In the genomic region with DNA sequence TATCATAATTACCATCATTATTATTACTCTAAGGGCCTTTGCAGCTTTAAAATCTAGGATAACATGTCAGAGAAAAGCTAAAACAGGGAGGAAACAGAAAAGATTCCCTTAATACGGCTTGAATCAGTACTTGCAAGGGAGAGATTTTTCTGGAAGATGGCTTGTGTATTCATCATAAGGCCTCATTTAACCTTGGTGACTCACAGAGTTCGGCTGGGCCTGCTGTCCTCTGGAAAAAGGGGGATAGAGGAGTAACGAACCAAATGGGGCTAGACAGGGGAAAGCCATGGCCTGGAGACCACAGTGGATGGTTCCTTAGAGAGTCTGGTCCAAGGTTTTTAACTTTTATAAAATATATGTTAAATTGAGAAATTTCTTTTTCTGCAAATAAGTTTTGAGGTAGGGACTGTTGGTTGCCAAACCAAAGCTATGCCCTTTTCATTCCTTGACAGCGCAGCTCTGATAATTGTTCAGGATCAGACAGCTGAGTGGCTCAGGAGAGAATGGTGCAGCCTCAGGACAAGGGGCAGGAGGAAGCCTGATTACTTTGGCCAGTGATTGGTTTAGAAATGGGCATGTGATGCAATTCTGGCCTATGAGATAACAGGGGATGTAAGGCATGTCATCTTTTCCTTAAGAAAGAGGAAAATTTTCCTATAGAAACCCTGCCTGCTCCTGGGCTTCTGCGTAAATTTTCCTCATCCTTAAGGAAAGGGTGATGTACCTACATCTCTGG, we compare ENCODE assay signal across 12 cellular contexts. TPM values are rescaled to one million over a fixed set of nuclear protein-coding genes. Genes with fewer than 3 reads are reported as not detected.
DNase-seq lines count a peak whose midpoint lies in the region; ATAC-seq and TF ChIP-seq lines count a peak whose summit lies in the region.
"Had no signal": no experiment of that assay in that cellular context is flagged by ENCODE, and none has a peak within 500 bp of the region (broad histone marks: within the 10 kb centered on the region; RNA-seq: fewer than 3 reads in every experiment).

No MANE protein-coding gene starts in this region.

- no peak overlapping the region for H3K27ac Mint-ChIP-seq in CD4-positive, alpha-beta memory T cell

- no peaks in the 10 kb centered on the region for H3K4me1 ChIP-seq in CD4-positive, alpha-beta memory T cell (ENCODE audit: insufficient read depth, low read length)

- no peak for TF ChIP-seq CTCF in fibroblast of villous mesenchyme (IDR thresholded peaks at IDR 0.05; ENCODE audit: insufficient read depth, low read depth, low read length)

- no peak overlapping the region for H3K27ac ChIP-seq in CD4-positive, alpha-beta memory T cell (ENCODE audit: low read depth, low read length)
- H3K27ac ChIP-seq: SJSA1 had no signal

- DNase-seq in EL (peak; percentile 59), amniotic epithelial cell (ENCODE audit: low read depth) (peak; percentile 75), fibroblast of villous mesenchyme (ENCODE audit: low read depth) (peak; percentile 49), sciatic nerve (ENCODE audit: low spot score) (no peak), NCI-H2171 treated with DMSO at 0.1 percent for 48 hours (lab: John Stamatoyannopoulos, UW) (no peak), GOT3 (lab: John Stamatoyannopoulos, UW) (no peak)
- DNase-seq in CD4-positive, alpha-beta memory T cell, result no peak
- DNase-seq: DMS53; NCI-H2029 treated with DMSO at 0.1 percent for 48 hours; stimulated activated CD4-positive, alpha-beta T cell treated with anti-CD3 and anti-CD28 coated beads, Interleukin-2, amount 100 ng/mL, for 24 hours had no signal

- ATAC-seq in sciatic nerve (peak; percentile 58), GM18907 (IDR thresholded peaks at IDR 0.05; ENCODE audit: unreplicated experiment) (no peak)

- H3K36me3 Mint-ChIP-seq in CD4-positive, alpha-beta memory T cell, result peaks cover 13 to 33% of the 10 kb centered on the region in 2 donors

- H3K4me1 Mint-ChIP-seq in CD4-positive, alpha-beta memory T cell, result no peaks in the 10 kb centered on the region

- no peak overlapping the region for H3K4me3 Mint-ChIP-seq in CD4-positive, alpha-beta memory T cell

- POLR2A ChIA-PET in CD4-positive, alpha-beta memory T cell (lab: Charles Lee; ENCODE audit: partially characterized antibody), result no interaction called here

- H3K36me3 ChIP-seq in CD4-positive, alpha-beta memory T cell (ENCODE audit: insufficient read depth, low read length), result no peaks in the 10 kb centered on the region
- H3K36me3 ChIP-seq: SJSA1 had no signal

- intact Hi-C loops in sciatic nerve (cut with DNase I), result no loop called here
- intact Hi-C loops in CD4-positive, alpha-beta memory T cell (cut with micrococcal nuclease), result no loop called here

- H3K27me3 ChIP-seq in CD4-positive, alpha-beta memory T cell (ENCODE audit: insufficient read depth, low read length), result no peaks in the 10 kb centered on the region
- H3K27me3 ChIP-seq: SJSA1 had no signal

- no peaks in the 10 kb centered on the region for H3K27me3 Mint-ChIP-seq in CD4-positive, alpha-beta memory T cell

- no peaks in the 10 kb centered on the region for H3K9me3 ChIP-seq in CD4-positive, alpha-beta memory T cell (ENCODE audit: control insufficient read depth in 1 of 2, low read length in 2 of 2)
- H3K9me3 ChIP-seq: SJSA1 had no signal

- no peak overlapping the region for H3K4me3 ChIP-seq in fibroblast of villous mesenchyme (ENCODE audit: low read depth, low read length)
- H3K4me3 ChIP-seq in CD4-positive, alpha-beta memory T cell (ENCODE audit: low read length in 2 of 2), result no peak overlapping the region
- H3K4me3 ChIP-seq: SJSA1 had no signal

- H3K9me3 Mint-ChIP-seq in CD4-positive, alpha-beta memory T cell, result peaks cover 4 to 17% (median 9%) of the 10 kb centered on the region in 8 donors

- CTCF ChIA-PET in CD4-positive, alpha-beta memory T cell (lab: Charles Lee; ENCODE audit: partially characterized antibody), result no interaction called here

RNA-seq across cellular contexts. Expression of gene GSN, which starts 25.6 kb away (rescaled TPM):
- total RNA-seq in fibroblast of villous mesenchyme (254 and 283 TPM in 2 replicates), sciatic nerve (1,757 TPM)
- 1 to 10 TPM; 7.8 to 8.7 TPM for total RNA-seq in CD4-positive, alpha-beta memory T cell
- 1 to 10 TPM; 1.9 to 4.1 TPM for polyA plus RNA-seq in CD4-positive, alpha-beta memory T cell

RNA-seq across cellular contexts. Expression of gene RAB14, which starts 40.7 kb away (rescaled TPM):
- total RNA-seq in fibroblast of villous mesenchyme (22.2 and 36.3 TPM in 2 replicates), sciatic nerve (67.7 TPM)
- 10 to 100 TPM; 65.5 to 68.1 TPM for total RNA-seq in CD4-positive, alpha-beta memory T cell
- polyA plus RNA-seq in CD4-positive, alpha-beta memory T cell, result 10 to 100 TPM; 34.8 to 54.0 TPM

Comparison
In these comparisons a context has a peak if more than half of its experiments do, and no peak if none do; other contexts are left out.
1. DNase-seq: peak in EL (single experiment), amniotic epithelial cell (single experiment) and fibroblast of villous mesenchyme (single experiment); none in sciatic nerve (single experiment), NCI-H2171 treated with DMSO at 0.1 percent for 48 hours (single experiment), GOT3 (single experiment) and CD4-positive, alpha-beta memory T cell (0 of 5).
2. RNA of gene GSN, which starts 25.6 kb away (total RNA-seq): 1,757 TPM in sciatic nerve (single experiment) and 254 to 283 TPM in fibroblast of villous mesenchyme; 7.8 to 8.7 TPM in CD4-positive, alpha-beta memory T cell; every median in the first group is over 10 times any median in the second.